In the genomic region with DNA sequence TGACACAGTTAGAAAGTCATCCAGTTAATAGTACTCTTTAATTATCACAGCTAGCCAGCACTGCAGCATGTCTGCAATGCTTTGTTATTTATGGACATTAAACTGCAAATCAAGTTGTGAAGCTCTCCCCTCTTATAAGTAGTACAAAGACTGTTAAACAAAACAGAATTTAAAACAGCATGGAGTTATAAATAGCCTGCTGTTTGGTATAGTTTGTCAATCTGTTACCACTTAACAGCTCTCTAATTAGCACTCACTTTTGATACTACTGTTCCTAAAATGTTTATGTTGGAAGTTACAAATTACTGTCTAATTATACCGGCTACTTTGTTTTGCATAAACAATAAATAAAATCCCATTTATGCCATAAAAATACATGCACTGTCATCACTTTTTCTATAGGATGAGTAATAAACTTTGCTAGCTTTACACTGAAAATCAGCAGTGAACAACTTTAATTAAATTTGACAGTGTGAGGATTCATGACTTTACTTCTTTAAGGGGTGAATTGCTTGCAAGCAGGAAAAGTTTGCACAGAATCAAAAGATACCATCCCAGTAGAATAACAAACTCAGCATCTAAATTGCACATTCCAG, we compare ENCODE assay signal across 14 cellular contexts.
DNase-seq lines count a peak whose midpoint lies in the region; ATAC-seq, FAIRE-seq and TF ChIP-seq lines count a peak whose summit lies in the region.
"Had no signal": no experiment of that assay in that cellular context is flagged by ENCODE, and none has a peak within 500 bp of the region (broad histone marks: within the 10 kb centered on the region; RNA-seq: fewer than 3 reads in every experiment).

No MANE protein-coding gene starts in this region.

- H3K4me2 ChIP-seq in HepG2 (ENCODE audit: low read depth, low read length), result no peak overlapping the region

- H3K36me3 ChIP-seq in HepG2 (replicated peaks in 1 of 2; ENCODE audit: control insufficient read depth in 1 of 2, insufficient read depth in 2 of 2, low read length in 2 of 2), result no peaks in the 10 kb centered on the region
- H3K36me3 ChIP-seq in right lobe of liver, result no peaks in the 10 kb centered on the region

- TF ChIP-seq CTCF in HepG2 (CRISPR knock-in tag; IDR thresholded peaks at IDR 0.05) (no peak), right lobe of liver (IDR thresholded peaks at IDR 0.05) (no peak)

- no peak for FAIRE-seq in HepG2 (lab: Jason Lieb, UNC)
- FAIRE-seq: GM12892 had no signal

- H3K9me3 ChIP-seq in HepG2 (ENCODE audit: low read length) (peaks cover 97% of the 10 kb centered on the region), right lobe of liver (no peaks in the 10 kb centered on the region)

- no peaks in the 10 kb centered on the region for H4K20me1 ChIP-seq in HepG2 (ENCODE audit: insufficient read depth, low read length)

- no peak overlapping the region for H3K27ac ChIP-seq in HepG2 (ENCODE audit: extremely low read length, insufficient read depth, low read length)
- H3K27ac ChIP-seq in right lobe of liver, result no peak overlapping the region

- H3K4me3 ChIP-seq in HepG2 (replicated peaks in 1 of 3; ENCODE audit: insufficient read depth in 1 of 3, low read depth in 2 of 3, low read length in 3 of 3) (no peak overlapping the region), right lobe of liver (no peak overlapping the region)

- TF ChIP-seq EP300 in HepG2 (IDR thresholded peaks at IDR 0.05; ENCODE audit: low read depth in 2 of 2, low read length in 2 of 2), result no peak
- no peak for TF ChIP-seq EP300 in HepG2 (CRISPR knock-in tag; IDR thresholded peaks at IDR 0.05; ENCODE audit: borderline replicate concordance)

- no TSS peak for BruUV-seq in HepG2 (replicated peaks; lab: Mats Ljungman, UMichigan)

- H3K4me1 ChIP-seq in HepG2 (ENCODE audit: insufficient read depth, low read length) (no peaks in the 10 kb centered on the region), right lobe of liver (no peaks in the 10 kb centered on the region)

- TF ChIP-seq POLR2A in HepG2 (IDR thresholded peaks at IDR 0.05; ENCODE audit: insufficient read depth in 1 of 2, low read depth in 2 of 2, low read length in 2 of 2) (no peak), right lobe of liver (IDR thresholded peaks at IDR 0.05) (no peak)

- intact Hi-C loops in HepG2 (cut with micrococcal nuclease; ENCODE audit: unreplicated experiment), result no loop called here
- intact Hi-C loops in right lobe of liver (cut with DNase I), result no loop called here

- no peak overlapping the region for H2AFZ ChIP-seq in HepG2 (ENCODE audit: low read length)

- in situ Hi-C loops in HepG2 (cut with HindIII; ENCODE audit: extremely low pct_ligation_motif_present, low pct_unique_long_range_greater_than_20kb), result no loop called here

- ATAC-seq in HepG2 (no peak), right lobe of liver (no peak), HG02981 (IDR thresholded peaks at IDR 0.05; ENCODE audit: unreplicated experiment) (no peak), GM18870 (IDR thresholded peaks at IDR 0.05; ENCODE audit: unreplicated experiment) (no peak)

- H3K27me3 ChIP-seq in HepG2 (ENCODE audit: control insufficient read depth in 1 of 2, insufficient read depth in 2 of 2, low read length in 2 of 2) (no peaks in the 10 kb centered on the region), right lobe of liver (no peaks in the 10 kb centered on the region)

- no peak for DNase-seq in HepG2 (ENCODE audit: low spot score)
- no peak for DNase-seq in right lobe of liver
- DNase-seq in NCI-H1105 treated with DMSO at 0.1 percent for 48 hours (lab: John Stamatoyannopoulos, UW), result peak; percentile 69
- peak; percentile 13 for DNase-seq in NCI-H748 treated with DMSO at 0.1 percent for 48 hours (lab: John Stamatoyannopoulos, UW)
- no peak for DNase-seq in COLO829 (ENCODE audit: low spot score)
- no peak for DNase-seq in activated CD4-positive, alpha-beta T cell treated with anti-CD3 and anti-CD28 coated beads for 4 hours
- DNase-seq: C1 segment of cervical spinal cord; CD4-positive, alpha-beta T cell; DND-41; GDM1; HCEC 1CT had no signal

- no peak for TF ChIP-seq RAD21 in HepG2 (CRISPR knock-in tag; IDR thresholded peaks at IDR 0.05)

- no peaks in the 10 kb centered on the region for H3K79me2 ChIP-seq in HepG2 (ENCODE audit: insufficient read depth, low read length)

- no peak overlapping the region for H3K9ac ChIP-seq in HepG2 (ENCODE audit: insufficient read depth, low read depth, low read length)

- 0% methylated on average over 1 of the region's 1 CpG for WGBS in HepG2 (ENCODE audit: low lambda C conversion rate)
- 67% methylated on average over 1 of the region's 1 CpG for WGBS in right lobe of liver (ENCODE audit: insufficient coverage, low coverage, low lambda C conversion rate, missing lambda C conversion rate)

- CTCF ChIA-PET in HepG2 (lab: Yijun Ruan, JAX; ENCODE audit: low intra/inter-chr PET ratio, low total read pairs), result no interaction called here

- POLR2A ChIA-PET in HepG2 (lab: Yijun Ruan, JAX), result no interaction called here

TF ChIP-seq in HepG2, 621 proteins besides CTCF, POLR2A, EP300 and RAD21:
- TF ChIP-seq RARG (CRISPR knock-in tag; IDR thresholded peaks at IDR 0.05; ENCODE audit: low read depth) (no peak), IKZF4 (CRISPR knock-in tag; IDR thresholded peaks at IDR 0.05; ENCODE audit: borderline replicate concordance, low read depth, not compliant biosample characterization) (no peak), SYNCRIP (IDR thresholded peaks at IDR 0.05; ENCODE audit: insufficient read depth, low read depth, low read length) (no peak), MAFF (IDR thresholded peaks at IDR 0.05; ENCODE audit: low read depth, low read length) (0 out of 2 replicates have a peak, but pooled peaks have one; percentile 30), NR2F2 (IDR thresholded peaks at IDR 0.05; ENCODE audit: borderline replicate concordance, low read depth) (no peak), CHD2 (IDR thresholded peaks at IDR 0.05; ENCODE audit: low read depth, low read length) (no peak), DR1 (CRISPR knock-in tag; IDR thresholded peaks at IDR 0.05) (no peak), MIXL1 (CRISPR knock-in tag; IDR thresholded peaks at IDR 0.05) (no peak), SP4 (CRISPR knock-in tag; IDR thresholded peaks at IDR 0.05) (no peak), MED13 (CRISPR knock-in tag; IDR thresholded peaks at IDR 0.05) (no peak), MAFK (conservative IDR thresholded peaks at IDR 0.05 in 1 of 2, IDR thresholded peaks at IDR 0.05 in 1 of 2; ENCODE audit: low read length in 2 of 2) (peak; percentile 19 to 70; a peak in 2 of 4 replicates), ZNF496 (CRISPR knock-in tag; IDR thresholded peaks at IDR 0.05; ENCODE audit: insufficient replicate concordance) (no peak)
- TF ChIP-seq, protein P1, sequence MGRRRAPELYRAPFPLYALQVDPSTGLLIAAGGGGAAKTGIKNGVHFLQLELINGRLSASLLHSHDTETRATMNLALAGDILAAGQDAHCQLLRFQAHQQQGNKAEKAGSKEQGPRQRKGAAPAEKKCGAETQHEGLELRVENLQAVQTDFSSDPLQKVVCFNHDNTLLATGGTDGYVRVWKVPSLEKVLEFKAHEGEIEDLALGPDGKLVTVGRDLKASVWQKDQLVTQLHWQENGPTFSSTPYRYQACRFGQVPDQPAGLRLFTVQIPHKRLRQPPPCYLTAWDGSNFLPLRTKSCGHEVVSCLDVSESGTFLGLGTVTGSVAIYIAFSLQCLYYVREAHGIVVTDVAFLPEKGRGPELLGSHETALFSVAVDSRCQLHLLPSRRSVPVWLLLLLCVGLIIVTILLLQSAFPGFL (CRISPR knock-in tag; IDR thresholded peaks at IDR 0.05), result no peak
- TF ChIP-seq, protein P2, sequence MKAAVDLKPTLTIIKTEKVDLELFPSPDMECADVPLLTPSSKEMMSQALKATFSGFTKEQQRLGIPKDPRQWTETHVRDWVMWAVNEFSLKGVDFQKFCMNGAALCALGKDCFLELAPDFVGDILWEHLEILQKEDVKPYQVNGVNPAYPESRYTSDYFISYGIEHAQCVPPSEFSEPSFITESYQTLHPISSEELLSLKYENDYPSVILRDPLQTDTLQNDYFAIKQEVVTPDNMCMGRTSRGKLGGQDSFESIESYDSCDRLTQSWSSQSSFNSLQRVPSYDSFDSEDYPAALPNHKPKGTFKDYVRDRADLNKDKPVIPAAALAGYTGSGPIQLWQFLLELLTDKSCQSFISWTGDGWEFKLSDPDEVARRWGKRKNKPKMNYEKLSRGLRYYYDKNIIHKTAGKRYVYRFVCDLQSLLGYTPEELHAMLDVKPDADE (CRISPR knock-in tag; IDR thresholded peaks at IDR 0.05), result no peak
- TF ChIP-seq, protein P3, sequence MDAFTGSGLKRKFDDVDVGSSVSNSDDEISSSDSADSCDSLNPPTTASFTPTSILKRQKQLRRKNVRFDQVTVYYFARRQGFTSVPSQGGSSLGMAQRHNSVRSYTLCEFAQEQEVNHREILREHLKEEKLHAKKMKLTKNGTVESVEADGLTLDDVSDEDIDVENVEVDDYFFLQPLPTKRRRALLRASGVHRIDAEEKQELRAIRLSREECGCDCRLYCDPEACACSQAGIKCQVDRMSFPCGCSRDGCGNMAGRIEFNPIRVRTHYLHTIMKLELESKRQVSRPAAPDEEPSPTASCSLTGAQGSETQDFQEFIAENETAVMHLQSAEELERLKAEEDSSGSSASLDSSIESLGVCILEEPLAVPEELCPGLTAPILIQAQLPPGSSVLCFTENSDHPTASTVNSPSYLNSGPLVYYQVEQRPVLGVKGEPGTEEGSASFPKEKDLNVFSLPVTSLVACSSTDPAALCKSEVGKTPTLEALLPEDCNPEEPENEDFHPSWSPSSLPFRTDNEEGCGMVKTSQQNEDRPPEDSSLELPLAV (CRISPR knock-in tag; conservative IDR thresholded peaks at IDR 0.05; ENCODE audit: low read depth), result no peak
- TF ChIP-seq, protein P4, sequence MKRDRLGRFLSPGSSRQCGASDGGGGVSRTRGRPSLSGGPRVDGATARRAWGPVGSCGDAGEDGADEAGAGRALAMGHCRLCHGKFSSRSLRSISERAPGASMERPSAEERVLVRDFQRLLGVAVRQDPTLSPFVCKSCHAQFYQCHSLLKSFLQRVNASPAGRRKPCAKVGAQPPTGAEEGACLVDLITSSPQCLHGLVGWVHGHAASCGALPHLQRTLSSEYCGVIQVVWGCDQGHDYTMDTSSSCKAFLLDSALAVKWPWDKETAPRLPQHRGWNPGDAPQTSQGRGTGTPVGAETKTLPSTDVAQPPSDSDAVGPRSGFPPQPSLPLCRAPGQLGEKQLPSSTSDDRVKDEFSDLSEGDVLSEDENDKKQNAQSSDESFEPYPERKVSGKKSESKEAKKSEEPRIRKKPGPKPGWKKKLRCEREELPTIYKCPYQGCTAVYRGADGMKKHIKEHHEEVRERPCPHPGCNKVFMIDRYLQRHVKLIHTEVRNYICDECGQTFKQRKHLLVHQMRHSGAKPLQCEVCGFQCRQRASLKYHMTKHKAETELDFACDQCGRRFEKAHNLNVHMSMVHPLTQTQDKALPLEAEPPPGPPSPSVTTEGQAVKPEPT (CRISPR knock-in tag; IDR thresholded peaks at IDR 0.05; ENCODE audit: low read depth), result no peak
TF ChIP-seq in HepG2: peak in this region for 2.

Comparison
In these comparisons a context has a peak if more than half of its experiments do, and no peak if none do; other contexts are left out.
1. DNase-seq: peak in NCI-H1105 treated with DMSO at 0.1 percent for 48 hours (single experiment) and NCI-H748 treated with DMSO at 0.1 percent for 48 hours (single experiment); none in HepG2 (single experiment), right lobe of liver (0 of 3), COLO829 (single experiment) and activated CD4-positive, alpha-beta T cell treated with anti-CD3 and anti-CD28 coated beads for 4 hours (0 of 2).